Comparison of ENCODE assay signal across 18 cellular contexts in the genomic region with DNA sequence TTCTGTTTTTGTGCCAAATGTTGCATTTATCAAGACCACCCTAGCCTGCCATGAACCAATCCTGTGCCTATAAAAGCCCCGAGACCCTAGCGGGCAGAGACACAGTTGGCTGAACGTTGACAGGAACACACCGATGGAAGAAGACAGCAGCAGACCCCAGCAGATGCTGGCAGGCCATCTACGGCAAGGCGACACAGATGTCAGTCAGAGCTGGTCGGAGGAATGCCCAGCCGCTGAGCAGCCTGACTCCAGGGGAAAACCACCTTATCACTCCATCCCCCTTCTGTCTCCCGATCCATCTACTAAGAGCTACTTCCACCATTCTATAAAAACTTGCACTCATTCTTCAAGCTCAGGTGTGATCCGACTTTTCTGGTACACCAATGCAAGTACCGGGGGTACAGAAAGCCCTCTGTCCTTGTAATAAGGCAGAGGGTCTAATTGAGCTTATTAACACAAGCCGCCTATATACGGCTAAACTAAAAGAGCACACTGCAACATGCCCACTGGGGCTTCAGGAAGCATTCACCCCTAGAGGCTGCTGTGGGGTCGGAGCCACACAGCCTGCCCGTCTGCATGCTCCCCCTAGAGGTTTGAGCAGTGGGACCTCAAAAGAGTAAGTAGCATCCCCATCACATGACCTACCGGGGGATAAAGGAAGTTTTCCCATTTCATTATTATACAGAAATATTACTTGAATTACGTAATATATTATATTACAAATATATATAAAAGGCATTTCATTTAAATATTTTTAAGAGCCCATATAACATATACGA.
DNase-seq lines count a peak whose midpoint lies in the region; ATAC-seq and TF ChIP-seq lines count a peak whose summit lies in the region.
"Had no signal": no experiment of that assay in that cellular context is flagged by ENCODE, and none has a peak within 500 bp of the region (broad histone marks: within the 10 kb centered on the region; RNA-seq: fewer than 3 reads in every experiment).

No MANE protein-coding gene starts in this region.

- H3K36me3 Mint-ChIP-seq in effector memory CD8-positive, alpha-beta T cell (ENCODE audit: insufficient read depth): no peaks in the 10 kb centered on the region
- H3K36me3 Mint-ChIP-seq: memory B cell had no signal

- H3K27ac ChIP-seq in sigmoid colon: no peak overlapping the region
- H3K27ac ChIP-seq: GM23248, tibial artery had no signal

- no peak for ATAC-seq in HG03097 (IDR thresholded peaks at IDR 0.05; ENCODE audit: low FRiP score, unreplicated experiment)
- no peak for ATAC-seq in effector memory CD8-positive, alpha-beta T cell (replicated peaks)

- H3K4me1 Mint-ChIP-seq in effector memory CD8-positive, alpha-beta T cell (ENCODE audit: low read depth in 2 of 2): no peaks in the 10 kb centered on the region
- H3K4me1 Mint-ChIP-seq: memory B cell had no signal

- TF ChIP-seq POLR2A in sigmoid colon (IDR thresholded peaks at IDR 0.05): no peak

- TF ChIP-seq CTCF in LNCAP (IDR thresholded peaks at IDR 0.05) (peak; percentile 9; the same call in 1 of the 2 replicates), sigmoid colon (IDR thresholded peaks at IDR 0.05) (no peak)

- H3K4me3 Mint-ChIP-seq in effector memory CD8-positive, alpha-beta T cell: no peak overlapping the region
- H3K4me3 Mint-ChIP-seq: memory B cell had no signal

- peaks cover 0 to 3% of the 10 kb centered on the region in 2 donors for H3K27me3 Mint-ChIP-seq in effector memory CD8-positive, alpha-beta T cell

- no peak overlapping the region for H3K27ac Mint-ChIP-seq in effector memory CD8-positive, alpha-beta T cell
- H3K27ac Mint-ChIP-seq: memory B cell had no signal

- H3K4me1 ChIP-seq in sigmoid colon: no peaks in the 10 kb centered on the region
- H3K4me1 ChIP-seq: tibial artery had no signal

- no peak overlapping the region for H3K4me3 ChIP-seq in sigmoid colon
- H3K4me3 ChIP-seq: GM23248, tibial artery had no signal

- intact Hi-C loops in sigmoid colon (cut with DNase I): no loop called here

- WGBS in sigmoid colon, 2 donors: 81 to 83% methylated on average over 18 of the region's 18 CpGs

- H3K9me3 ChIP-seq in sigmoid colon: no peaks in the 10 kb centered on the region
- H3K9me3 ChIP-seq: tibial artery had no signal

- H3K27me3 ChIP-seq in sigmoid colon: no peaks in the 10 kb centered on the region
- H3K27me3 ChIP-seq: tibial artery had no signal

- H3K9me3 Mint-ChIP-seq in effector memory CD8-positive, alpha-beta T cell: no peaks in the 10 kb centered on the region
- H3K9me3 Mint-ChIP-seq: memory B cell had no signal

- no peaks in the 10 kb centered on the region for H3K36me3 ChIP-seq in sigmoid colon
- H3K36me3 ChIP-seq: tibial artery had no signal

- DNase-seq in NCI-H82 (lab: John Stamatoyannopoulos, UW) (peak; percentile 21), NCI-H82 treated with DMSO at 0.1 percent for 48 hours (lab: John Stamatoyannopoulos, UW; ENCODE audit: unreplicated experiment) (no peak), cerebellar cortex (ENCODE audit: low spot score) (peak; percentile 4), sigmoid colon (peak; percentile 35)
- DNase-seq in effector memory CD8-positive, alpha-beta T cell: no peak
- no peak for DNase-seq in stimulated activated CD4-positive, alpha-beta T cell treated with anti-CD3 and anti-CD28 coated beads, Interleukin-1b, Interleukin-23, amount 100 ng/mL, for 48 hours
- DNase-seq: 8988T; activated CD8-positive, alpha-beta memory T cell treated with anti-CD3 and anti-CD28 coated beads for 24 hours; activated naive CD4-positive, alpha-beta T cell treated with anti-CD3 and anti-CD28 coated beads, Interleukin-2, amount 50 U/mL, for 16 hours; GM23248; NCI-H1105 treated with DMSO at 0.1 percent for 48 hours; NCI-H526 treated with DMSO at 0.1 percent for 48 hours; nucleus accumbens; Right ventricle myocardium superior; tibial artery had no signal

- TF ChIP-seq EP300 in sigmoid colon (IDR thresholded peaks at IDR 0.05): no peak

Comparison
In these comparisons a context has a peak if more than half of its experiments do, and no peak if none do; other contexts are left out.
1. DNase-seq: peak in NCI-H82 (single experiment), cerebellar cortex (single experiment) and sigmoid colon (single experiment); none in NCI-H82 treated with DMSO at 0.1 percent for 48 hours (single experiment), effector memory CD8-positive, alpha-beta T cell (0 of 3) and stimulated activated CD4-positive, alpha-beta T cell treated with anti-CD3 and anti-CD28 coated beads, Interleukin-1b, Interleukin-23, amount 100 ng/mL, for 48 hours (single experiment).